In genomic region chr10:1148855-1149620, GRCh38 we compare ENCODE assay signal across 13 cellular contexts.
"Had no signal": no experiment of that assay in that cellular context is flagged by ENCODE, and none has a peak within 500 bp of the region (broad histone marks: within the 10 kb centered on the region; RNA-seq: fewer than 3 reads in every experiment).

No MANE protein-coding gene starts in this region.

- H2AFZ ChIP-seq: hepatocyte had no signal

- H3K27me3 ChIP-seq: cardiac muscle cell, foreskin keratinocyte, hepatocyte, tibial nerve had no signal

- H3K27ac Mint-ChIP-seq: activated CD4-positive, alpha-beta T cell treated with anti-CD3 and anti-CD28 coated beads for 36 hours; activated naive CD4-positive, alpha-beta T cell treated with anti-CD3 and anti-CD28 coated beads, Interleukin-2, amount 50 U/mL, for 72 hours; natural killer cell treated with Interleukin-12 subunit alpha and Interleukin-12 subunit beta and Interleukin-15 and Interleukin-18, amount 100 ng/mL, for 72 hours had no signal

- H3K4me1 ChIP-seq: foreskin keratinocyte, lower lobe of right lung, tibial nerve had no signal

- H3K4me2 ChIP-seq: hepatocyte had no signal

- H3K79me2 ChIP-seq: hepatocyte had no signal

- FAIRE-seq: urothelium cell line had no signal

- H3K4me3 ChIP-seq: cardiac muscle cell, hepatocyte, lower lobe of right lung, tibial nerve had no signal

- H3K36me3 ChIP-seq: cardiac muscle cell, lower lobe of right lung, tibial nerve had no signal

- DNase-seq: activated CD4-positive, alpha-beta T cell treated with anti-CD3 and anti-CD28 coated beads for 36 hours; activated gamma-delta T cell treated with Interleukin-2 at 50 U/mL for 16 hours; amniotic stem cell; foreskin keratinocyte; lower lobe of right lung; nucleus accumbens had no signal

- H3K27ac ChIP-seq: cardiac muscle cell, epithelial cell of prostate, foreskin keratinocyte, hepatocyte, lower lobe of right lung, tibial nerve had no signal

- H3K4me3 Mint-ChIP-seq: activated CD4-positive, alpha-beta T cell treated with anti-CD3 and anti-CD28 coated beads for 36 hours had no signal

- ATAC-seq: activated CD4-positive, alpha-beta T cell treated with anti-CD3 and anti-CD28 coated beads for 36 hours; foreskin keratinocyte had no signal
